In the genomic region with DNA sequence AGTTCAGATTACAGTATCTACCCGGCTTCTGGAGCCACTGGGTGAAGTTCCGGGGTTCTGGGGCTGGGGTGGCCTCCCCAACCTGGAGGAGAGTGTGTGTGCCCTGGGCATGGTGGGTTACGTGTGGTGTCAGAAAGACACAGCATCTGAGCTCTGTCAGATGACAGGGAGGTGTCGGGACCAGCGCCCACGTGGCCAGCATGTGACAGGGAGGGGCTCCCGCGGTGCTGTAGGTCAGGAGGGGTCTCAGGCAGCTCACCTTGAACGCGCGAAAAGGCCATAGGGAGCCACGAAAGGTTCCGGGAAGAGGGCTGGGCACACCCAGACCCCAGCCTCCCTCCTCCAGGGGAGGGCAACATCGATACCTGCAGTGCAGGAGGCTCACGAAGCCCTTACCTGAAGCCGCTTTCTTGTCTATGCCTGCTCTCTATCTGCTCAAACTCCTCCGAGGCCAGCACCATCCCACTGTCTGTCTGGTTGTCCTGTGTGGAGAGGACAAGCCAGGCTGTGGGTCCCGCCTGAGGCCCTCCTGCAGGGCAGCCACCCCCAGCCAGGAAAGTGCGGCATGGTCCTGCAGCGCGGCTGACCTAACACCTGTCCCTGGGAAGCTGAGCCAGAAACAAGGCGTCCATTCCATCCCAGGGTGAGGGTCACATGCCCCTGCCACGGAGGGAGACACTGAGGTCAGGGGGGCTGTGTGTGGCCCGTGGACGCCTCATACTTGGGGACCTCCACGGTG, we compare ENCODE assay signal across 23 cellular contexts. TPM values are rescaled to one million over a fixed set of nuclear protein-coding genes. Genes with fewer than 3 reads are reported as not detected.
"Had no signal": no experiment of that assay in that cellular context is flagged by ENCODE, and none has a peak within 500 bp of the region (broad histone marks: within the 10 kb centered on the region; RNA-seq: fewer than 3 reads in every experiment).

No MANE protein-coding gene starts in this region.

- ATAC-seq: effector memory CD8-positive, alpha-beta T cell; gastrocnemius medialis; lower lobe of right lung; mucosa of descending colon; WTC11 had no signal

- H3K9me3 Mint-ChIP-seq: activated naive CD8-positive, alpha-beta T cell treated with anti-CD3 and anti-CD28 coated beads for 36 hours; activated T-helper 2 cell treated with anti-CD3 and anti-CD28 coated beads, Interferon-gamma antibody, Interleukin-2, Interleukin-4, amounts not matched to agents 10 μg/mL and 5 μg/mL and 100 μg/mL, durations not matched to agents 14 hours and 24 hours and 36 hours; effector memory CD8-positive, alpha-beta T cell; stimulated activated naive CD8-positive, alpha-beta T cell treated with anti-CD3 and anti-CD28 coated beads, Interleukin-15, Interleukin-2, amounts not matched to agents 100 ng/mL and 50 ng/mL, for 24 hours; WTC11 had no signal

- H3K36me3 ChIP-seq: colonic mucosa, esophagus squamous epithelium, gastrocnemius medialis, lower lobe of right lung, tibial artery had no signal

- H3K4me3 ChIP-seq: colonic mucosa, dorsolateral prefrontal cortex, esophagus squamous epithelium, gastrocnemius medialis, lower lobe of right lung, mucosa of descending colon, spleen, tibial artery had no signal

- H3K4me3 Mint-ChIP-seq: activated naive CD8-positive, alpha-beta T cell treated with anti-CD3 and anti-CD28 coated beads for 36 hours; effector memory CD8-positive, alpha-beta T cell; stimulated activated naive CD8-positive, alpha-beta T cell treated with anti-CD3 and anti-CD28 coated beads, Interleukin-15, Interleukin-2, amounts not matched to agents 100 ng/mL and 50 ng/mL, for 24 hours; WTC11 had no signal

- H3K4me1 Mint-ChIP-seq: WTC11 had no signal

- H3K27me3 ChIP-seq: colonic mucosa had no signal

- DNase-seq: activated naive CD8-positive, alpha-beta T cell treated with anti-CD3 and anti-CD28 coated beads for 36 hours; activated T-cell treated with anti-CD3 and anti-CD28 coated beads, Interleukin-2, amount 50 U/mL, for 1 hour; colonic mucosa; dorsolateral prefrontal cortex; effector memory CD8-positive, alpha-beta T cell; esophagus squamous epithelium; gastrocnemius medialis; hypothalamus; retina; T-helper 9 cell; tibial artery had no signal

- H3K27me3 Mint-ChIP-seq: activated naive CD8-positive, alpha-beta T cell treated with anti-CD3 and anti-CD28 coated beads for 36 hours; stimulated activated naive CD8-positive, alpha-beta T cell treated with anti-CD3 and anti-CD28 coated beads, Interleukin-15, Interleukin-2, amounts not matched to agents 100 ng/mL and 50 ng/mL, for 24 hours had no signal

- H3K27ac Mint-ChIP-seq: activated naive CD8-positive, alpha-beta T cell treated with anti-CD3 and anti-CD28 coated beads for 36 hours; activated T-helper 2 cell treated with anti-CD3 and anti-CD28 coated beads, Interferon-gamma antibody, Interleukin-2, Interleukin-4, amounts not matched to agents 10 μg/mL and 5 μg/mL and 100 μg/mL, durations not matched to agents 14 hours and 24 hours and 36 hours; effector memory CD8-positive, alpha-beta T cell; progenitor cell of endocrine pancreas; stimulated activated naive CD8-positive, alpha-beta T cell treated with anti-CD3 and anti-CD28 coated beads, Interleukin-15, Interleukin-2, amounts not matched to agents 100 ng/mL and 50 ng/mL, for 24 hours had no signal

- H3K27ac ChIP-seq: colonic mucosa, dorsolateral prefrontal cortex, esophagus squamous epithelium, gastrocnemius medialis, lower lobe of right lung, spleen, tibial artery had no signal

- H3K9me3 ChIP-seq: colonic mucosa, esophagus squamous epithelium, gastrocnemius medialis, lower lobe of right lung, mucosa of descending colon, spleen, tibial artery had no signal

- H3K4me1 ChIP-seq: colonic mucosa, esophagus squamous epithelium, gastrocnemius medialis, lower lobe of right lung, tibial artery had no signal

- FAIRE-seq: astrocyte had no signal

RNA-seq across cellular contexts. Expression of gene SCGB3A1, which starts 17.4 kb away (rescaled TPM):
- total RNA-seq: activated T-helper 2 cell treated with anti-CD3 and anti-CD28 coated beads, Interferon-gamma antibody, Interleukin-2, Interleukin-4, amounts not matched to agents 10 μg/mL and 5 μg/mL and 100 μg/mL, durations not matched to agents 14 hours and 24 hours and 36 hours; astrocyte; gastrocnemius medialis; mucosa of descending colon; omental fat pad; progenitor cell of endocrine pancreas; T-helper 1 cell treated with Interleukin-12 subunit alpha and Interleukin-12 subunit beta and Interleukin-4 antibody, amounts not matched to agents 30 ng/mL and 1 ng/mL, for 36 hours; urinary bladder; WTC11 had no signal
- polyA plus RNA-seq: neural cell had no signal
